ENCODE assay signal across 8 cellular contexts in the genomic region with DNA sequence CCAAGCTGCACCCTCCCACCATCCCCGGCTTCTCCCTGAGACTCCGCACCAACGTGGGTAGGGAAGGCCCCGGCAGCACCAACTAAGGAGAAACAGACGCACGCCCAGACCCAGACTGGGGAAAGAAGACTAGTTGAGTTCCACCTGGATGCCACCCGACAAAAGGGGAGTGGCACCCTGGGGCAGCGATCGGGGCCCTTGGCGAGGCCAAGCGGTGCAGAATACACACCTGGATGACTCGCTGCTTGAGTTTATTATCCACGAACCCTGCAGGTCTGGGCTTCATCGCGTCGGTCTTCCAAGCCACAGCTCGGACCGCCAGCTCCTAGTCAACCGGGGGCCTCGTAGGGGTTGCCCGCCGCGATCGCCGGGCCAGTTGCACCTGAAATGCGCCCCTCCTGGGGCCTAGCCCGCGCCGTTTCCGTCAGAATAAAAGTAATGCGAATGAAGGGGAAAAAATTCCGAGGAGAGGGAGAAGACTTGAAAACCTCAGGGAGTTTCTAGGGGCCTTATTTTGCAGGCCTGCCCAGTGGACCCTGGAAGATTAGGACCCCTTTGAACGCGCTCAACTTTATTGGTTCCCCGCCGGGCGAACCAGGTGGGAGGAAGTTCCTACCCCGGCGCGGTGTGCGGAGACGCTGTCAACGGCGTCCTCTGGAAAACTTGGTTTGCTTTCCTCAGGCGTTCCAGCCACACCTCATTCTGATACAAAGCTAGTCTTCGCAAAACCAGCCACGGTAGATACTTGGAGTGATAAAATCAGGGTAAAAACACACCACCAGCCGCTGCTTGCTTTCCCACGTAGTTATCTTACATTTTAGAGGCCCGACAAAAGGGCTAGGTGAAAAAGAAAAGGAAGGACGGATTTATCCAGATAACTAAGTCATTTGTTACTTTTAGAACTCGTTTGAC. TPM values are rescaled to one million over a fixed set of nuclear protein-coding genes. Genes with fewer than 3 reads are reported as not detected.
DNase-seq lines count a peak whose midpoint lies in the region; ATAC-seq, FAIRE-seq and TF ChIP-seq lines count a peak whose summit lies in the region.

A gene (minus strand): TSS at position 331 of the 912 bp plus-strand sequence. CDS start 45 bp downstream, at position 286.

- peak within 1 kb of the TSS; percentile 97 for H3K4me3 Mint-ChIP-seq in chondrocyte (ENCODE audit: unreplicated experiment)

- H3K36me3 ChIP-seq in BE2C: peaks cover 9% of the 10 kb centered on the region; the same call in 1 of the 2 replicates
- peaks cover 1% of the 10 kb centered on the region for H3K36me3 ChIP-seq in kidney epithelial cell (ENCODE audit: control insufficient read depth, insufficient read depth, low read length)

- H3K27me3 ChIP-seq in BE2C: no peaks in the 10 kb centered on the region
- H3K27me3 ChIP-seq in kidney epithelial cell (ENCODE audit: control insufficient read depth, insufficient read depth, low read length): no peaks in the 10 kb centered on the region

- no peak for TF ChIP-seq CTCF in BE2C (IDR thresholded peaks at IDR 0.05; ENCODE audit: low read depth, low read length)
- TF ChIP-seq CTCF in chondrocyte (IDR thresholded peaks at IDR 0.05): peak; percentile 11
- TF ChIP-seq CTCF in kidney epithelial cell (IDR thresholded peaks at IDR 0.05; ENCODE audit: insufficient read depth, low read length, poor library complexity, severe bottlenecking): no peak

- H3K4me1 ChIP-seq in BE2C: no peaks in the 10 kb centered on the region

- no peaks in the 10 kb centered on the region for H3K9me3 ChIP-seq in BE2C

- no peaks in the 10 kb centered on the region for H3K36me3 Mint-ChIP-seq in chondrocyte (ENCODE audit: low read depth)

- H3K4me3 ChIP-seq in BE2C (ENCODE audit: low read depth, low read length) (peak within 1 kb of the TSS; percentile 98), kidney epithelial cell (ENCODE audit: low read depth, low read length) (peak within 1 kb of the TSS; percentile 84)

- DNase-seq in BE2C: peak; percentile 89
- peak; percentile 55 for DNase-seq in GM19239 (ENCODE audit: insufficient read length, low spot score)
- DNase-seq in NCI-H524 (lab: John Stamatoyannopoulos, UW): peak; percentile 82 to 92
- DNase-seq in activated CD4-positive, alpha-beta T cell treated with anti-CD3 and anti-CD28 coated beads for 24 hours (ENCODE audit: low read depth in 2 of 2): peak; percentile 65 to 66
- no peak for DNase-seq in chondrocyte (ENCODE audit: low spot score)
- peak; percentile 45 for DNase-seq in kidney epithelial cell (ENCODE audit: low read depth)
- peak; percentile 88 for DNase-seq in stimulated activated CD4-positive, alpha-beta T cell treated with anti-CD3 and anti-CD28 coated beads, Interleukin-15, amount 100 ng/mL, for 24 hours

- peak; percentile 71 for ATAC-seq in HG03442 (IDR thresholded peaks at IDR 0.05; ENCODE audit: unreplicated experiment)

- H3K27ac Mint-ChIP-seq in chondrocyte (ENCODE audit: unreplicated experiment): peak within 1 kb of the TSS; percentile 100

- peaks cover 26% of the 10 kb centered on the region for H3K4me1 Mint-ChIP-seq in chondrocyte (ENCODE audit: low read depth)

- peak; percentile 93 for FAIRE-seq in GM19239 (lab: Jason Lieb, UNC)

- no peaks in the 10 kb centered on the region for H3K27me3 Mint-ChIP-seq in chondrocyte (ENCODE audit: low read depth)

- H3K9me3 Mint-ChIP-seq in chondrocyte (ENCODE audit: low read depth): no peaks in the 10 kb centered on the region

RNA-seq across cellular contexts. Expression of the gene that starts here (rescaled TPM):
- 35.4 TPM for polyA plus RNA-seq in BE2C (2012; ENCODE audit: insufficient read depth, insufficient read length, low read depth)
- total RNA-seq in chondrocyte (17.5 to 31.9 TPM (median 18.7 TPM) in 3 replicates), kidney epithelial cell (20.9 and 26.1 TPM in 2 replicates)
